In genomic region chr5:138032572-138033274, GRCh38 we compare ENCODE assay signal across 8 cellular contexts. TPM values are rescaled to one million over a fixed set of nuclear protein-coding genes. Genes with fewer than 3 reads are reported as not detected.
DNase-seq lines count a peak whose midpoint lies in the region; FAIRE-seq and TF ChIP-seq lines count a peak whose summit lies in the region.

Gene FAM13B (minus strand): TSS chr5:138033079. CDS start chr5:138019111, 13,968 bp downstream.

- no peaks in the 10 kb centered on the region for H3K27me3 ChIP-seq in SJSA1 (replicated peaks)

- no peak for FAIRE-seq in frontal cortex (lab: Jason Lieb, UNC)

- DNase-seq in EH (ENCODE audit: low read depth): peak; percentile 74
- DNase-seq in GOT3 (lab: John Stamatoyannopoulos, UW): peak; percentile 64
- no peak for DNase-seq in LNCaP clone FGC (ENCODE audit: low read depth)
- peak; percentile 88 to 95 for DNase-seq in SJSA1 (ENCODE audit: low read depth in 1 of 2, low spot score in 2 of 2)
- peak; percentile 68 for DNase-seq in activated gamma-delta T cell treated with anti-CD3 and anti-CD28 coated beads, Interleukin-2, amount 50 U/mL, for 16 hours (ENCODE audit: low read depth)
- peak; percentile 92 to 95 for DNase-seq in frontal cortex (ENCODE audit: low spot score in 2 of 2)
- peak in 54 of 56 donors; percentile 26 to 87 (median 73) for DNase-seq in nucleus accumbens (lab: John Stamatoyannopoulos, UW)

- peaks cover 28% of the 10 kb centered on the region for H3K4me1 ChIP-seq in SJSA1 (replicated peaks)

- H3K9me3 ChIP-seq in SJSA1 (replicated peaks): no peaks in the 10 kb centered on the region

- peak within 1 kb of the TSS; percentile 99 for H3K27ac ChIP-seq in SJSA1
- H3K27ac ChIP-seq in temporal lobe (ENCODE audit: low read depth, low read length): peak within 1 kb of the TSS; percentile 96

- peaks cover 26% of the 10 kb centered on the region for H3K36me3 ChIP-seq in SJSA1

- H3K4me3 ChIP-seq in LNCaP clone FGC (ENCODE audit: low read depth, low read length) (peak within 1 kb of the TSS; percentile 87), SJSA1 (peak within 1 kb of the TSS; percentile 99)

- TF ChIP-seq CTCF in LNCaP clone FGC (IDR thresholded peaks at IDR 0.05; ENCODE audit: control insufficient read depth, extremely low read depth, insufficient read depth): no peak

RNA-seq across cellular contexts. Expression of gene FAM13B, which starts in this region (rescaled TPM):
- 21.6 and 32.7 TPM in 2 replicates for total RNA-seq in SJSA1 (2014; rRNA removed; shearing (Covaris generic))
- total RNA-seq in frontal cortex (84.8 TPM), temporal lobe (64.4 TPM)
